ENCODE assay signal across 19 cellular contexts in the genomic region with DNA sequence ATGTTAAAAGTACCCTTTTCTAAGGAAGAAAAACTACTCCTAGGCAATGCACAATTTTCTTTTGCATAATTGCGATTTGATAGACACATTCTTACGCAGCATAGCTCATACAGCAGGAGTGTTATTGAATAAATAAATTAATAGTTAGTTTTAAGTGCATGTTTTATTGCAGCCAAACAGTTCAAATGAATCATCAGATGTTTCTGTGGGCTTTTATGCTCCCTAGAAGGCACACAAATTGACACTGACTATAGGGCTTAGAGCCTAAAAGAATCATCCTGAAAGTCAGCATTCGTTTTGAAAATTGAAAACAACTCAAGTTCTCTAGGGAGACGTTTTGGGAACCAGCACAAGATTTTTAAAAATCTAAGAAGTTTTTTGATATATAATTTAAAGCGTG.
"Had no signal": no experiment of that assay in that cellular context is flagged by ENCODE, and none has a peak within 500 bp of the region (broad histone marks: within the 10 kb centered on the region; RNA-seq: fewer than 3 reads in every experiment).

No MANE protein-coding gene starts in this region.

- H3K4me3 ChIP-seq: lower lobe of right lung, ovary, psoas muscle, sigmoid colon, stomach, thyroid gland, vagina had no signal

- H3K4me1 ChIP-seq: lower lobe of right lung, psoas muscle, stomach, thyroid gland, vagina had no signal

- H3K9me3 Mint-ChIP-seq: effector memory CD8-positive, alpha-beta T cell; naive thymus-derived CD8-positive, alpha-beta T cell; stimulated activated effector memory CD8-positive, alpha-beta T cell treated with anti-CD3 and anti-CD28 coated beads, Interleukin-12 subunit alpha, Interleukin-12 subunit beta, amount 100 ng/mL, for 72 hours had no signal

- H3K27me3 Mint-ChIP-seq: effector memory CD8-positive, alpha-beta T cell had no signal

- H3K9me3 ChIP-seq: lower lobe of right lung, ovary, psoas muscle, sigmoid colon, stomach, thyroid gland, vagina had no signal

- H3K36me3 ChIP-seq: lower lobe of right lung, ovary, sigmoid colon, stomach, thyroid gland, vagina had no signal

- DNase-seq: effector memory CD8-positive, alpha-beta T cell; left ventricle myocardium superior; lower lobe of right lung; naive thymus-derived CD8-positive, alpha-beta T cell; occipital lobe; ovary; posterior cingulate gyrus; psoas muscle; right cardiac atrium; sigmoid colon; stimulated activated CD4-positive, alpha-beta T cell treated with anti-CD3 and anti-CD28 coated beads, Interleukin-2, amount 100 ng/mL, for 24 hours; stimulated activated CD4-positive, alpha-beta T cell treated with anti-CD3 and anti-CD28 coated beads, Interleukin-4, amount 100 ng/mL, for 24 hours; stimulated activated naive CD4-positive, alpha-beta T cell treated with Interleukin-2 at 50 U/mL for 16 hours; stomach; thyroid gland had no signal

- H3K27ac ChIP-seq: lower lobe of right lung, ovary, psoas muscle, sigmoid colon, stomach, thyroid gland, vagina had no signal

- H3K4me1 Mint-ChIP-seq: naive thymus-derived CD8-positive, alpha-beta T cell; stimulated activated effector memory CD8-positive, alpha-beta T cell treated with anti-CD3 and anti-CD28 coated beads, Interleukin-12 subunit alpha, Interleukin-12 subunit beta, amount 100 ng/mL, for 72 hours had no signal

- H3K27ac Mint-ChIP-seq: effector memory CD8-positive, alpha-beta T cell; naive thymus-derived CD8-positive, alpha-beta T cell; stimulated activated effector memory CD8-positive, alpha-beta T cell treated with anti-CD3 and anti-CD28 coated beads, Interleukin-12 subunit alpha, Interleukin-12 subunit beta, amount 100 ng/mL, for 72 hours had no signal

- H3K36me3 Mint-ChIP-seq: naive thymus-derived CD8-positive, alpha-beta T cell; stimulated activated effector memory CD8-positive, alpha-beta T cell treated with anti-CD3 and anti-CD28 coated beads, Interleukin-12 subunit alpha, Interleukin-12 subunit beta, amount 100 ng/mL, for 72 hours had no signal

- H3K4me3 Mint-ChIP-seq: effector memory CD8-positive, alpha-beta T cell; naive thymus-derived CD8-positive, alpha-beta T cell; stimulated activated effector memory CD8-positive, alpha-beta T cell treated with anti-CD3 and anti-CD28 coated beads, Interleukin-12 subunit alpha, Interleukin-12 subunit beta, amount 100 ng/mL, for 72 hours had no signal

- FAIRE-seq: frontal cortex, keratinocyte had no signal

- H3K27me3 ChIP-seq: ovary, sigmoid colon, stomach, thyroid gland, vagina had no signal

- ATAC-seq: effector memory CD8-positive, alpha-beta T cell; left ventricle myocardium superior; lower lobe of right lung; naive thymus-derived CD8-positive, alpha-beta T cell; psoas muscle; right cardiac atrium; stimulated activated effector memory CD8-positive, alpha-beta T cell treated with anti-CD3 and anti-CD28 coated beads, Interleukin-12 subunit alpha, Interleukin-12 subunit beta, amount 100 ng/mL, for 72 hours had no signal
